In the genomic region with DNA sequence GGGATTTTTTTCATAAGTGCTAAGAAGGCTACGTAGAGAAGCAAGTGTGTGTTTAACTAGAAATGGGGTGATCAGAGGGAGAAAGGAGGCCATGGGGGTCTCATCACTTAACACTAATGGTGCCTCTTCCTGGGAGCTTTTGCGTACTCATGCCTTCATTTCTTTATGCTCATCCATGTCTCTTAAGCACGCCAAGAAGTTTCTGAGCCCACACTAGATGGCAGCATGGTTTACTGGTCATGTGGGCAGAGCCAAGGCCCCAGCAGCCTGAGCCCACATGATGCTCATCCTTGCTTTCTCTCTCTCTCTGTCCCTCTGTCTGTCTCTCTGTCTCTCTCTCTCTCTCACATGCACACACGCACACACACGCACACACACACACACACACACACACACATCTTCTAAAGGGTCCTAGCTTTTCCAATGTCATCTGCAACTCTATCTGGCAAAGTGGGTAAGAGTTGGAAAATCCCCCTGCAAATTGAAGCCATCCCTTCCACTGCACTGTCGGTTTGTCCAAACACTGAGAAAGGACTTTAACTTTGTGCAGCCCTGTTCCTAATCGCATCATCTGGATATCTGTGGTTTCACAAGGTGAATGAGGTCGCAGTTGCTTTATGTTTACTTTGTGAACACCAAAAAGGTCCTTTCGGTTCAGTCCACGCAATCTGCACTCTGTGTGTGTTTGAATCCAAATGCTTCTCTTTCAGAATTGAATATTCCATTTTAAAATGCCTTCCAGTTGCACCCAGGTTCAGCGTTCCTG, we compare ENCODE assay signal across 8 cellular contexts.
A peak's percentile ranks its signal among the peaks of the same experiment; 100 is the strongest.
DNase-seq lines count a peak whose midpoint lies in the region; ATAC-seq and TF ChIP-seq lines count a peak whose summit lies in the region.

No MANE protein-coding gene starts in this region.

- no peaks in the 10 kb centered on the region for H3K9me3 Mint-ChIP-seq in nephron progenitor cell

- H3K27ac Mint-ChIP-seq in nephron progenitor cell, result no peak overlapping the region

- no peak overlapping the region for H3K4me3 Mint-ChIP-seq in nephron progenitor cell

- H3K36me3 Mint-ChIP-seq in nephron progenitor cell (ENCODE audit: low read depth), result no peaks in the 10 kb centered on the region

- TF ChIP-seq CTCF in nephron progenitor cell (IDR thresholded peaks at IDR 0.05), result no peak

- ATAC-seq in GM21619 (IDR thresholded peaks at IDR 0.05; ENCODE audit: unreplicated experiment) (peak; percentile 64), HG02970 (IDR thresholded peaks at IDR 0.05; ENCODE audit: low FRiP score, unreplicated experiment) (no peak)

- peaks cover 73% of the 10 kb centered on the region for H3K4me1 Mint-ChIP-seq in nephron progenitor cell

- no peaks in the 10 kb centered on the region for H3K27me3 Mint-ChIP-seq in nephron progenitor cell (ENCODE audit: low read depth, poor library complexity)

- DNase-seq in DMS53 (lab: John Stamatoyannopoulos, UW) (peak; percentile 79), NCI-H446 (lab: John Stamatoyannopoulos, UW) (peak; percentile 15 to 70), cerebellum (ENCODE audit: low spot score) (peak; percentile 53), lung microvascular endothelial cell (ENCODE audit: low read depth in 2 of 2) (peak; percentile 83 to 90), nephron progenitor cell (no peak)
- DNase-seq in activated CD4-positive, alpha-beta T cell treated with anti-CD3 and anti-CD28 coated beads, Interleukin-2, amount 50 U/mL, for 48 hours, result no peak

Comparison
In these comparisons a context has a peak if more than half of its experiments do, and no peak if none do; other contexts are left out.
1. DNase-seq: peak in DMS53 (single experiment), NCI-H446 (2 of 2), cerebellum (single experiment) and lung microvascular endothelial cell (2 of 2); none in activated CD4-positive, alpha-beta T cell treated with anti-CD3 and anti-CD28 coated beads, Interleukin-2, amount 50 U/mL, for 48 hours (0 of 2) and nephron progenitor cell (single experiment).